Comparison of ENCODE assay signal across 1 cellular context in genomic region chr1:225896937-225897549, GRCh38.
A peak's percentile ranks its signal among the peaks of the same experiment; 100 is the strongest.
TF ChIP-seq lines count a peak whose summit lies in the region.

No MANE protein-coding gene starts in this region.

TF ChIP-seq in HepG2, 621 proteins besides CTCF, POLR2A, EP300 and RAD21 (continued from another document and continues in another):
- no peak for TF ChIP-seq CAMTA2 (CRISPR knock-in tag; IDR thresholded peaks at IDR 0.05; ENCODE audit: borderline replicate concordance)
- TF ChIP-seq BHLHE40 (IDR thresholded peaks at IDR 0.05; ENCODE audit: low read length): no peak
- TF ChIP-seq MLXIP (CRISPR knock-in tag; IDR thresholded peaks at IDR 0.05; ENCODE audit: borderline replicate concordance): no peak
- no peak for TF ChIP-seq U2AF1 (optimal IDR thresholded peaks at IDR 0.05; ENCODE audit: low read depth, low read length)
- no peak for TF ChIP-seq ZBTB1 (CRISPR knock-in tag; IDR thresholded peaks at IDR 0.05; ENCODE audit: borderline replicate concordance)
- TF ChIP-seq ZNF615 (CRISPR knock-in tag; IDR thresholded peaks at IDR 0.05; ENCODE audit: borderline replicate concordance): no peak
- 0 out of 2 replicates have a peak, but pooled peaks have one; percentile 72 for TF ChIP-seq ZNF441 (CRISPR knock-in tag; IDR thresholded peaks at IDR 0.05; ENCODE audit: borderline replicate concordance)
- no peak for TF ChIP-seq NFATC3 (CRISPR knock-in tag; IDR thresholded peaks at IDR 0.05)
- TF ChIP-seq CREM (IDR thresholded peaks at IDR 0.05): no peak
- TF ChIP-seq CREM (CRISPR knock-in tag; IDR thresholded peaks at IDR 0.05): no peak
- TF ChIP-seq U2AF2 (IDR thresholded peaks at IDR 0.05; ENCODE audit: low read depth, low read length): no peak
- no peak for TF ChIP-seq ZFP90 (CRISPR knock-in tag; IDR thresholded peaks at IDR 0.05; ENCODE audit: borderline replicate concordance)
- TF ChIP-seq PHF20 (CRISPR knock-in tag; IDR thresholded peaks at IDR 0.05): peak; percentile 20; the same call in 1 of the 2 replicates
- peak; percentile 46 for TF ChIP-seq MED1 (CRISPR knock-in tag; IDR thresholded peaks at IDR 0.05)
- TF ChIP-seq PHB2 (IDR thresholded peaks at IDR 0.05; ENCODE audit: partially characterized antibody): no peak
- peak; percentile 61; the same call in 1 of the 2 replicates for TF ChIP-seq KAT8 (CRISPR knock-in tag; IDR thresholded peaks at IDR 0.05)
- no peak for TF ChIP-seq RARA (CRISPR knock-in tag; IDR thresholded peaks at IDR 0.05)
- no peak for TF ChIP-seq ZNF879 (CRISPR knock-in tag; IDR thresholded peaks at IDR 0.05)
- TF ChIP-seq HHEX (CRISPR knock-in tag; IDR thresholded peaks at IDR 0.05): no peak
- peak; percentile 29; the same call in 1 of the 2 replicates for TF ChIP-seq ARHGAP35 (CRISPR knock-in tag; IDR thresholded peaks at IDR 0.05; ENCODE audit: borderline replicate concordance)
- peak; percentile 56; the same call in 1 of the 2 replicates for TF ChIP-seq ELF1 (CRISPR knock-in tag; IDR thresholded peaks at IDR 0.05)
- TF ChIP-seq ZNF503 (CRISPR knock-in tag; IDR thresholded peaks at IDR 0.05): no peak
- no peak for TF ChIP-seq SMARCE1 (IDR thresholded peaks at IDR 0.05; ENCODE audit: borderline replicate concordance)
- TF ChIP-seq SATB2 (CRISPR knock-in tag; IDR thresholded peaks at IDR 0.05): no peak
- no peak for TF ChIP-seq ZNF816 (CRISPR knock-in tag; IDR thresholded peaks at IDR 0.05; ENCODE audit: borderline replicate concordance)
- no peak for TF ChIP-seq ZNF101 (CRISPR knock-in tag; IDR thresholded peaks at IDR 0.05; ENCODE audit: borderline replicate concordance, low read depth)
- TF ChIP-seq ATM (IDR thresholded peaks at IDR 0.05; ENCODE audit: borderline replicate concordance): no peak
- TF ChIP-seq TSC22D2 (CRISPR knock-in tag; IDR thresholded peaks at IDR 0.05; ENCODE audit: borderline replicate concordance): no peak
- TF ChIP-seq SKIL (CRISPR knock-in tag; IDR thresholded peaks at IDR 0.05; ENCODE audit: borderline replicate concordance): no peak
- no peak for TF ChIP-seq ZNF326 (CRISPR knock-in tag; IDR thresholded peaks at IDR 0.05; ENCODE audit: borderline replicate concordance)
- no peak for TF ChIP-seq ZBTB25 (CRISPR knock-in tag; IDR thresholded peaks at IDR 0.05)
- TF ChIP-seq MEF2D (CRISPR knock-in tag; IDR thresholded peaks at IDR 0.05): 0 out of 2 replicates have a peak, but pooled peaks have one; percentile 45
- no peak for TF ChIP-seq GRHL1 (CRISPR knock-in tag; conservative IDR thresholded peaks at IDR 0.05)
- TF ChIP-seq IRF1 (CRISPR knock-in tag; IDR thresholded peaks at IDR 0.05; ENCODE audit: low read depth): no peak
- TF ChIP-seq YY1 (IDR thresholded peaks at IDR 0.05; ENCODE audit: insufficient read depth, insufficient replicate concordance, low read depth, low read length): no peak
- TF ChIP-seq ZNF142 (CRISPR knock-in tag; IDR thresholded peaks at IDR 0.05): peak; percentile 63; the same call in 1 of the 2 replicates
- no peak for TF ChIP-seq CENPBD1 (CRISPR knock-in tag; IDR thresholded peaks at IDR 0.05; ENCODE audit: borderline replicate concordance, low read depth)
- 0 out of 2 replicates have a peak, but pooled peaks have one; percentile 40 for TF ChIP-seq TIGD3 (CRISPR knock-in tag; IDR thresholded peaks at IDR 0.05; ENCODE audit: borderline replicate concordance)
